ENCODE assay signal across 2 cellular contexts in genomic region chrX:115346738-115347137, GRCh38. TPM values are rescaled to one million over a fixed set of nuclear protein-coding genes. Genes with fewer than 3 reads are reported as not detected.
"Had no signal": no experiment of that assay in that cellular context is flagged by ENCODE, and none has a peak within 500 bp of the region (broad histone marks: within the 10 kb centered on the region; RNA-seq: fewer than 3 reads in every experiment).

No MANE protein-coding gene starts in this region.

RNA-seq across cellular contexts. Expression of gene LUZP4, which starts 57.2 kb away (rescaled TPM):
- total RNA-seq: G401, GM12878 had no signal
- polyA plus RNA-seq: GM12878 had no signal
